Comparison of ENCODE assay signal across 9 cellular contexts in the genomic region with DNA sequence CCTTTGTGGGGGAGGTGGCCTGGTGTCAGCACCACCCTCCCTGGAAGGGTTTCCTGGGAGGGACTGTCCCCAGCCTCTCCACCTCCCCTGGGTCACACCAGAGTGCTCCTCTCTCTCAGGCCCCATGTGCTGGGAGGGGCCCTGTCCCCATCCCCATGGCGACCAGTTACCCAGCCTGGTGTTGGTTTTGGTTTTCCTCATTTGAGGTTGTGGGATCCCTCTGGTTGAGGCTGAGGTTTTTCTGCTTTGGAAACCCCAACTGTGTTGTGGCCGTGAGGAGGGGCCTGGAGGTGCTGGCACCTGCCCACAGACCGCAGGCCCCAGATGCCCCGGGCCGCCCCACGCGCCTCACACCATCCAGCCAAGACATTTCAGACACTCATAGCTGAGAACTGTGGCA.
DNase-seq lines count a peak whose midpoint lies in the region; ATAC-seq and TF ChIP-seq lines count a peak whose summit lies in the region.
"Had no signal": no experiment of that assay in that cellular context is flagged by ENCODE, and none has a peak within 500 bp of the region (broad histone marks: within the 10 kb centered on the region; RNA-seq: fewer than 3 reads in every experiment).

No MANE protein-coding gene starts in this region.

- H3K27me3 Mint-ChIP-seq in activated CD4-positive, alpha-beta memory T cell treated with anti-CD3 and anti-CD28 coated beads, Interleukin-2, amount 10 ng/mL, durations not matched to agents 7 days and 5 days: peaks cover 44% of the 10 kb centered on the region

- no peak overlapping the region for H3K27ac Mint-ChIP-seq in activated CD4-positive, alpha-beta memory T cell treated with anti-CD3 and anti-CD28 coated beads, Interleukin-2, amount 10 ng/mL, durations not matched to agents 7 days and 5 days

- no peak for DNase-seq in right lobe of liver
- DNase-seq in activated CD4-positive, alpha-beta memory T cell treated with anti-CD3 and anti-CD28 coated beads, Interleukin-2, amount 10 ng/mL, durations not matched to agents 7 days and 5 days: peak; percentile 71
- DNase-seq in sigmoid colon: no peak
- DNase-seq in NCI-H82 treated with DMSO at 0.1 percent for 48 hours (lab: John Stamatoyannopoulos, UW; ENCODE audit: unreplicated experiment): no peak
- DNase-seq in left lobe of liver (ENCODE audit: low spot score): no peak
- DNase-seq in NCI-H187 (lab: John Stamatoyannopoulos, UW): no peak

- TF ChIP-seq CTCF in liver (IDR thresholded peaks at IDR 0.05; ENCODE audit: low read depth, low read length, missing input control) (no peak), right lobe of liver (IDR thresholded peaks at IDR 0.05) (no peak), sigmoid colon (IDR thresholded peaks at IDR 0.05) (no peak)

- H3K36me3 Mint-ChIP-seq in activated CD4-positive, alpha-beta memory T cell treated with anti-CD3 and anti-CD28 coated beads, Interleukin-2, amount 10 ng/mL, durations not matched to agents 7 days and 5 days (ENCODE audit: low read depth): peaks cover 17% of the 10 kb centered on the region

- H3K4me1 ChIP-seq in liver (ENCODE audit: control insufficient read depth in 4 of 4, insufficient read depth in 4 of 4, low read length in 3 of 4): peaks cover 8 to 14% (median 11%) of the 10 kb centered on the region in 4 donors
- H3K4me1 ChIP-seq in right lobe of liver: peaks cover 0 to 11% (median 5%) of the 10 kb centered on the region in 4 donors
- peaks cover 0 to 86% (median 68%) of the 10 kb centered on the region in 4 donors for H3K4me1 ChIP-seq in sigmoid colon

- peak overlapping the region; percentile 26 to 32 for H3K27ac ChIP-seq in liver (ENCODE audit: low read depth in 1 of 2, low read length in 2 of 2)
- no peak overlapping the region for H3K27ac ChIP-seq in right lobe of liver
- H3K27ac ChIP-seq in sigmoid colon: peak overlapping the region; percentile 65 to 91 (median 74)
- H3K27ac ChIP-seq: neutrophil had no signal

- H3K4me1 Mint-ChIP-seq in activated CD4-positive, alpha-beta memory T cell treated with anti-CD3 and anti-CD28 coated beads, Interleukin-2, amount 10 ng/mL, durations not matched to agents 7 days and 5 days: peaks cover 61% of the 10 kb centered on the region

- TF ChIP-seq RAD21 in liver (IDR thresholded peaks at IDR 0.05): no peak

- H3K4me3 Mint-ChIP-seq in activated CD4-positive, alpha-beta memory T cell treated with anti-CD3 and anti-CD28 coated beads, Interleukin-2, amount 10 ng/mL, durations not matched to agents 7 days and 5 days: peak overlapping the region; percentile 44

- POLR2A ChIA-PET in activated CD4-positive, alpha-beta memory T cell treated with anti-CD3 and anti-CD28 coated beads, Interleukin-2, amount 10 ng/mL, durations not matched to agents 7 days and 5 days (lab: Charles Lee): interaction anchor here (1.3 to 1.5 kb wide), 3 partner anchors 12 to 107 kb away, joined by 4 to 11 read pairs (median 8); partner anchors contain the start of gene GRK5

- no peaks in the 10 kb centered on the region for H3K9me3 ChIP-seq in liver (ENCODE audit: control insufficient read depth in 4 of 4, low read length in 3 of 4)
- H3K9me3 ChIP-seq in right lobe of liver: no peaks in the 10 kb centered on the region
- H3K9me3 ChIP-seq in sigmoid colon: no peaks in the 10 kb centered on the region
- H3K9me3 ChIP-seq: neutrophil had no signal

- no peak for TF ChIP-seq POLR2A in right lobe of liver (IDR thresholded peaks at IDR 0.05)
- TF ChIP-seq POLR2A in sigmoid colon (IDR thresholded peaks at IDR 0.05): no peak

- intact Hi-C loops in right lobe of liver (cut with DNase I) (no loop called here), sigmoid colon (cut with DNase I) (no loop called here)

- H3K9ac ChIP-seq in liver (ENCODE audit: low read depth in 1 of 2, low read length in 2 of 2): no peak overlapping the region

- peaks cover 7% of the 10 kb centered on the region for H3K9me3 Mint-ChIP-seq in activated CD4-positive, alpha-beta memory T cell treated with anti-CD3 and anti-CD28 coated beads, Interleukin-2, amount 10 ng/mL, durations not matched to agents 7 days and 5 days

- CTCF ChIA-PET in activated CD4-positive, alpha-beta memory T cell treated with anti-CD3 and anti-CD28 coated beads, Interleukin-2, amount 10 ng/mL, durations not matched to agents 7 days and 5 days (lab: Charles Lee): no interaction called here

- H3K27me3 ChIP-seq in liver (ENCODE audit: control insufficient read depth in 4 of 4, insufficient read depth in 4 of 4, low read length in 3 of 4) (no peaks in the 10 kb centered on the region), right lobe of liver (no peaks in the 10 kb centered on the region), sigmoid colon (no peaks in the 10 kb centered on the region)

- TF ChIP-seq EP300 in sigmoid colon (IDR thresholded peaks at IDR 0.05): no peak

- WGBS in liver: 84% methylated on average over 7 of the region's 7 CpGs
- 80% methylated on average over 1 of the region's 7 CpGs for WGBS in right lobe of liver (ENCODE audit: insufficient coverage, low coverage, low lambda C conversion rate, missing lambda C conversion rate)
- 55 to 82% methylated on average over 7 of the region's 7 CpGs for WGBS in sigmoid colon, 2 donors

- no peaks in the 10 kb centered on the region for H3K36me3 ChIP-seq in liver (ENCODE audit: control insufficient read depth in 4 of 4, insufficient read depth in 3 of 4, low read depth in 1 of 4, low read length in 3 of 4)
- no peaks in the 10 kb centered on the region for H3K36me3 ChIP-seq in right lobe of liver
- no peaks in the 10 kb centered on the region for H3K36me3 ChIP-seq in sigmoid colon
- H3K36me3 ChIP-seq: neutrophil had no signal

- H3K4me3 ChIP-seq in liver (ENCODE audit: low read depth in 1 of 3, low read length in 3 of 3) (no peak overlapping the region), right lobe of liver (no peak overlapping the region), sigmoid colon (no peak overlapping the region)

- ATAC-seq in right lobe of liver: no peak
- peak; percentile 65 for ATAC-seq in HG03139 (IDR thresholded peaks at IDR 0.05; ENCODE audit: unreplicated experiment)
- no peak for ATAC-seq in left lobe of liver

TF ChIP-seq in liver, 16 proteins besides CTCF, POLR2A, EP300 and RAD21:
- TF ChIP-seq RXRA (IDR thresholded peaks at IDR 0.05): no peak
- no peak for TF ChIP-seq EGR1 (IDR thresholded peaks at IDR 0.05; ENCODE audit: low read depth in 2 of 2)
- TF ChIP-seq SP1 (IDR thresholded peaks at IDR 0.05): no peak
- TF ChIP-seq HNF4A (conservative IDR thresholded peaks at IDR 0.05): no peak
- no peak for TF ChIP-seq JUND (IDR thresholded peaks at IDR 0.05)
- TF ChIP-seq FOXA1 (IDR thresholded peaks at IDR 0.05): no peak
- TF ChIP-seq ZBTB33 (IDR thresholded peaks at IDR 0.05): no peak
- no peak for TF ChIP-seq TAF1 (conservative IDR thresholded peaks at IDR 0.05)

Comparison
In these comparisons a context has a peak if more than half of its experiments do, and no peak if none do; other contexts are left out.
1. H3K27ac ChIP-seq: peak in liver (2 of 2) and sigmoid colon (4 of 4); none in right lobe of liver (0 of 3).